27 cellular contexts compared by ENCODE assay signal in genomic region chr20:25088267-25088666, GRCh38. TPM values are rescaled to one million over a fixed set of nuclear protein-coding genes. Genes with fewer than 3 reads are reported as not detected.
"Had no signal": no experiment of that assay in that cellular context is flagged by ENCODE, and none has a peak within 500 bp of the region (broad histone marks: within the 10 kb centered on the region; RNA-seq: fewer than 3 reads in every experiment).

No MANE protein-coding gene starts in this region.

- H3K36me3 ChIP-seq: left ventricle myocardium inferior, neural progenitor cell, ovary, prostate gland, stomach, thyroid gland, transverse colon, upper lobe of left lung, vagina had no signal

- DNase-seq: hypothalamus; immature natural killer cell; islet precursor cell; left ventricle myocardium inferior; mesendoderm; naive B cell; natural killer cell; nephron progenitor cell; ovary; retina; right cardiac atrium; stimulated activated CD4-positive, alpha-beta T cell treated with anti-CD3 and anti-CD28 coated beads, Interleukin-12 subunit alpha, Interleukin-12 subunit beta, amount 100 ng/mL, for 4 hours; stimulated activated CD4-positive, alpha-beta T cell treated with anti-CD3 and anti-CD28 coated beads, Interleukin-15, amount 100 ng/mL, for 24 hours; stimulated activated CD4-positive, alpha-beta T cell treated with anti-CD3 and anti-CD28 coated beads, Interleukin-4, amount 100 ng/mL, for 1 hour; stimulated activated naive B cell treated with anti-CD40 and anti-IgM and Interleukin-4, amounts not matched to agents 10 μg/mL and 1 μg/mL and 100 μg/mL, for 72 hours; stimulated activated naive CD8-positive, alpha-beta T cell treated with anti-CD3 and anti-CD28 coated beads, Interleukin-15, Interleukin-2, amounts not matched to agents 100 U/mL and 50 U/mL, for 24 hours; stomach; testis; thyroid gland; transverse colon had no signal

- H3K4me2 ChIP-seq: neural progenitor cell had no signal

- H3K27ac ChIP-seq: left ventricle myocardium inferior, neural progenitor cell, ovary, prostate gland, skin epidermis, stomach, testis, thyroid gland, transverse colon, upper lobe of left lung, vagina had no signal

- H2AFZ ChIP-seq: neural progenitor cell had no signal

- H3K27me3 ChIP-seq: ovary, testis had no signal

- H3K9ac ChIP-seq: neural progenitor cell had no signal

- ATAC-seq: natural killer cell; right cardiac atrium; sciatic nerve; stimulated activated naive B cell treated with anti-CD40 and anti-IgM and Interleukin-4, amounts not matched to agents 10 μg/mL and 1 μg/mL and 100 μg/mL, for 72 hours; stimulated activated naive CD8-positive, alpha-beta T cell treated with anti-CD3 and anti-CD28 coated beads, Interleukin-15, Interleukin-2, amounts not matched to agents 100 U/mL and 50 U/mL, for 24 hours had no signal

- H3K4me3 ChIP-seq: left ventricle myocardium inferior, lung, neural progenitor cell, ovary, prostate gland, skin epidermis, stomach, testis, thyroid gland, transverse colon, upper lobe of left lung, vagina had no signal

- H3K9me3 ChIP-seq: left ventricle myocardium inferior, prostate gland, stomach, testis, thyroid gland, transverse colon, upper lobe of left lung, vagina had no signal

RNA-seq across cellular contexts. Expression of gene VSX1, which starts 6.3 kb away (rescaled TPM):
- polyA plus RNA-seq: immature natural killer cell, lung had no signal
